In the genomic region with DNA sequence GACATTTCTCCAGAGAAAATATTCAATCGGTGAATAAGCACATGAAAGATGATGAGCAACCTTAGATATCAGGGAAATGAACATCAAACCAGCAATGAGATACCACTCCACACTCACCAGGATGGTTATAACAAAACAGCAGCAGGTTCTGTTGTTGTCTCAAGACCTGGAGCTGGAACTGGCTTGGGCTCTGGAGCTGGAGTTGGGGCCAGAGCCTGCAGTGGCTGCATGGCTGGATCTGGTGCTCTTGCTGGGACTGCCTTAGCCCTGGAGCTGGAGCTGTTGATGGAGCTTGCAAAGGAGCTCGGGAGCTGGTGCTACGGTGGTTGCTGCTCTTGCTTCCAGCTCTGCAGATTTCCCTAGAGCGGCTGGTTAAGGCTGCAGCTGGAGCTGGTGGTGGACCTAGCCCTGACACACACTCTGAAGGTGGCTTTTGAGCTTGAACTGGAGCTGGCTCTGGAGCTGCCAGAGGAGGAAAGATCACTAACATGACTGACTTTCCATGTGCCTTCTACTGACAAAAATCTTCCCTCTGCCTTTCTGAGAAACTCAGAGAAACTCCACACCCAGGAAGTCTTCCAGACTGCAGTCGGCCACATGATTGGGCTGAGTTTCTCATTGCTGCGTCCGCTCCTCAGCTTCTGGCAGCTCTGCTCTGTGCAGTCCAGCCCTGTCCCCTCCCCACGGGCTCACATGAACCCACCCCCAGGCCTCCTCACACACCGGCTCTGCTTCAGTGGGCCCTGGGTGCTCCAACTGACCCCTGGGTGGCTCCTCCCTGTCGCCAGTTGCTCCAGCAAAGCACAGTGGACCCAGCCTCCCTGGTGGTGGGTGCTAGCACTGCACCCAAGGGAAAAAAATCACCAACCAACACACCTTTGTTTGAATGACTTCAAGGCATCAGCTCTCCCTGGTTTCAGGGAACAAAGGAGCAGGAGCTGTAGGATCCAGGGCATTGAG, we compare ENCODE assay signal across 9 cellular contexts.
DNase-seq lines count a peak whose midpoint lies in the region; ATAC-seq and TF ChIP-seq lines count a peak whose summit lies in the region.
"Had no signal": no experiment of that assay in that cellular context is flagged by ENCODE, and none has a peak within 500 bp of the region (broad histone marks: within the 10 kb centered on the region; RNA-seq: fewer than 3 reads in every experiment).

No MANE protein-coding gene starts in this region.

- TF ChIP-seq CTCF in VCaP (conservative IDR thresholded peaks at IDR 0.05): peak; percentile 64

- no peaks in the 10 kb centered on the region for H3K79me1 ChIP-seq in mesenchymal stem cell (replicated peaks; ENCODE audit: low read length, poor library complexity, severe bottlenecking)

- H2BK15ac ChIP-seq in mesenchymal stem cell (ENCODE audit: low read depth, poor library complexity, severe bottlenecking): no peak overlapping the region

- H3K4me2 ChIP-seq in mesenchymal stem cell (ENCODE audit: low read length, poor library complexity, severe bottlenecking): no peak overlapping the region

- no peak overlapping the region for H2BK5ac ChIP-seq in mesenchymal stem cell (ENCODE audit: low read depth, low read length, poor library complexity, severe bottlenecking)

- peak; percentile 39 for ATAC-seq in HG02870 (IDR thresholded peaks at IDR 0.05; ENCODE audit: unreplicated experiment)

- H2AFZ ChIP-seq in mesenchymal stem cell (ENCODE audit: low read depth, low read length): no peak overlapping the region

- no peaks in the 10 kb centered on the region for H3K4me1 ChIP-seq in mesenchymal stem cell (ENCODE audit: control insufficient read depth, insufficient read depth, low read depth, low read length)

- no peak overlapping the region for H2BK12ac ChIP-seq in mesenchymal stem cell (ENCODE audit: low read length in 2 of 2)

- 74% methylated on average over 10 of the region's 10 CpGs for WGBS in mesenchymal stem cell

- peaks cover 11 to 18% of the 10 kb centered on the region in 2 experiments for H3K27me3 ChIP-seq in mesenchymal stem cell (ENCODE audit: control insufficient read depth in 1 of 2, insufficient read depth in 1 of 2, low read length in 2 of 2)

- H4K8ac ChIP-seq in mesenchymal stem cell (ENCODE audit: low read length): no peak overlapping the region

- no peak overlapping the region for H3K4me3 ChIP-seq in mesenchymal stem cell (ENCODE audit: insufficient read depth in 1 of 2, low read depth in 1 of 2, low read length in 2 of 2)

- H3K18ac ChIP-seq in mesenchymal stem cell (ENCODE audit: low read depth in 1 of 2, low read length in 2 of 2): no peak overlapping the region

- H3K9ac ChIP-seq in mesenchymal stem cell (ENCODE audit: low read length): no peak overlapping the region

- DNase-seq in activated CD4-positive, alpha-beta T cell treated with anti-CD3 and anti-CD28 coated beads, Interleukin-2, amount 50 U/mL, for 48 hours: peak; percentile 11 to 13
- DNase-seq in activated CD4-positive, alpha-beta T cell treated with anti-CD3 and anti-CD28 coated beads, Interleukin-2, amount 50 U/mL, for 1 hour: no peak
- DNase-seq in mesenchymal stem cell (peak; percentile 1), Kasumi-1 (lab: John Stamatoyannopoulos, UW) (no peak), activated gamma-delta T cell (lab: John Stamatoyannopoulos, UW) (no peak), NCI-H2107 treated with DMSO at 0.1 percent for 48 hours (lab: John Stamatoyannopoulos, UW; ENCODE audit: unreplicated experiment) (no peak)

- H2BK120ac ChIP-seq in mesenchymal stem cell (ENCODE audit: low read depth, low read length): no peak overlapping the region

- no peak overlapping the region for H3K23ac ChIP-seq in mesenchymal stem cell (ENCODE audit: low read length in 2 of 2)

- no peaks in the 10 kb centered on the region for H3K36me3 ChIP-seq in mesenchymal stem cell (ENCODE audit: control insufficient read depth in 1 of 2, insufficient read depth in 2 of 2, low read depth in 1 of 2, low read length in 2 of 2)
- H3K36me3 ChIP-seq: neutrophil had no signal

- H3K27ac ChIP-seq in VCaP (no peak overlapping the region), mesenchymal stem cell (ENCODE audit: low read length, poor library complexity, severe bottlenecking) (no peak overlapping the region)
- H3K27ac ChIP-seq: neutrophil had no signal

- no peak overlapping the region for H3K4ac ChIP-seq in mesenchymal stem cell (ENCODE audit: low read depth in 1 of 2, low read length in 2 of 2)

- no peak overlapping the region for H2AK5ac ChIP-seq in mesenchymal stem cell (ENCODE audit: low read length, severe bottlenecking)

- H4K91ac ChIP-seq in mesenchymal stem cell (ENCODE audit: low read length): no peak overlapping the region

- H3K14ac ChIP-seq in mesenchymal stem cell (ENCODE audit: low read length in 2 of 2): no peak overlapping the region

- H3K9me3 ChIP-seq in mesenchymal stem cell (ENCODE audit: control insufficient read depth, low read length): no peaks in the 10 kb centered on the region
- H3K9me3 ChIP-seq: neutrophil had no signal

Comparison
In these comparisons a context has a peak if more than half of its experiments do, and no peak if none do; other contexts are left out.
1. DNase-seq: peak in activated CD4-positive, alpha-beta T cell treated with anti-CD3 and anti-CD28 coated beads, Interleukin-2, amount 50 U/mL, for 48 hours (2 of 2) and mesenchymal stem cell (single experiment); none in activated CD4-positive, alpha-beta T cell treated with anti-CD3 and anti-CD28 coated beads, Interleukin-2, amount 50 U/mL, for 1 hour (single experiment), Kasumi-1 (0 of 2), activated gamma-delta T cell (single experiment) and NCI-H2107 treated with DMSO at 0.1 percent for 48 hours (single experiment).